In the genomic region with DNA sequence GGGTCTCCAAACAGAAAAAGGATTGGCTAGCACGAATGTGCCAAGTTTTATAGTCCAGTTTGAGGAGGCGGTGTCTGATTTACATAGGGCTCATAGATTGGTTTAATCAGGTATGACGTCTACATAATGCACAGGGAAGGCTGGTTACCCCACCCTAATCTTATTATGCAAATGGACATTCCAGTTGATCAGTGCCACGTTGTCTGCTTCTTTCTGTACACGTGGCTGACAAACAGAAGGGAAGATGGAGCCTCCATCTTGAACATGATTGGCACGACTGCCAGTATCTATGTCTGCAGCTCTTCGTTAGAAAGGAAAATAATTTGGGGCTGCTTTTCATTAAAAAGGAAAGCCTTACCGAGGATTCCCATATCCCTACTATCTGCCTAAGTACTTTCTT, we compare ENCODE assay signal across 20 cellular contexts.
"Had no signal": no experiment of that assay in that cellular context is flagged by ENCODE, and none has a peak within 500 bp of the region (broad histone marks: within the 10 kb centered on the region; RNA-seq: fewer than 3 reads in every experiment).

No MANE protein-coding gene starts in this region.

- H3K9me3 ChIP-seq: heart left ventricle had no signal

- H3K9me3 Mint-ChIP-seq: endodermal cell; nephron; stimulated activated naive CD8-positive, alpha-beta T cell treated with anti-CD3 and anti-CD28 coated beads, Interleukin-15, Interleukin-2, amounts not matched to agents 100 ng/mL and 50 ng/mL, for 24 hours; type B pancreatic cell had no signal

- FAIRE-seq: frontal cortex, kidney had no signal

- ATAC-seq: heart left ventricle, left lobe of liver, T-helper 17 cell had no signal

- H3K4me3 Mint-ChIP-seq: activated naive CD8-positive, alpha-beta T cell; endodermal cell; nephron; stimulated activated naive CD8-positive, alpha-beta T cell treated with anti-CD3 and anti-CD28 coated beads, Interleukin-15, Interleukin-2, amounts not matched to agents 100 ng/mL and 50 ng/mL, for 24 hours; T-helper 17 cell; type B pancreatic cell had no signal

- DNase-seq: activated CD4-positive, alpha-beta T cell treated with anti-CD3 and anti-CD28 coated beads, Interleukin-2, amount 50 U/mL, for 4 hours; activated gamma-delta T cell; amygdala; caudate nucleus; dorsolateral prefrontal cortex; endodermal cell; heart left ventricle; kidney; midbrain; occipital lobe; posterior cingulate gyrus; retina; stimulated activated CD4-positive, alpha-beta T cell treated with anti-CD3 and anti-CD28 coated beads, Interleukin-2, amount 100 ng/mL, for 24 hours; T-helper 17 cell had no signal

- H3K27me3 ChIP-seq: dorsolateral prefrontal cortex, heart left ventricle had no signal

- H3K27ac Mint-ChIP-seq: activated naive CD8-positive, alpha-beta T cell; endodermal cell; nephron; stimulated activated naive CD8-positive, alpha-beta T cell treated with anti-CD3 and anti-CD28 coated beads, Interleukin-15, Interleukin-2, amounts not matched to agents 100 ng/mL and 50 ng/mL, for 24 hours; T-helper 17 cell; type B pancreatic cell had no signal

- H3K4me3 ChIP-seq: dorsolateral prefrontal cortex, heart left ventricle had no signal

- H3K27me3 Mint-ChIP-seq: activated naive CD8-positive, alpha-beta T cell; stimulated activated naive CD8-positive, alpha-beta T cell treated with anti-CD3 and anti-CD28 coated beads, Interleukin-15, Interleukin-2, amounts not matched to agents 100 ng/mL and 50 ng/mL, for 24 hours; T-helper 17 cell; type B pancreatic cell had no signal
